In genomic region chr5:176536902-176537607, GRCh38 we compare ENCODE assay signal across 8 cellular contexts. TPM values are rescaled to one million over a fixed set of nuclear protein-coding genes. Genes with fewer than 3 reads are reported as not detected.
A peak's percentile ranks its signal among the peaks of the same experiment; 100 is the strongest.
DNase-seq lines count a peak whose midpoint lies in the region; ATAC-seq and TF ChIP-seq lines count a peak whose summit lies in the region.

RNF44 (minus strand) TSS chr5:176537402; CDS start chr5:176532472, 4,930 bp downstream.

- H3K27me3 ChIP-seq in PC-9 (ENCODE audit: insufficient read depth, low read depth) (no peaks in the 10 kb centered on the region), mucosa of rectum (ENCODE audit: control insufficient read depth in 2 of 2, insufficient read depth in 2 of 2, low read length in 2 of 2) (no peaks in the 10 kb centered on the region)

- H3K9ac ChIP-seq in mucosa of rectum (ENCODE audit: low read depth in 1 of 2, low read length in 2 of 2): peak within 1 kb of the TSS; percentile 91 to 98

- TF ChIP-seq POLR2A in erythroblast (IDR thresholded peaks at IDR 0.05; ENCODE audit: low read length): peak; percentile 45

- H3K4me1 ChIP-seq in PC-9 (replicated peaks; ENCODE audit: insufficient read depth) (peaks cover 26% of the 10 kb centered on the region), mucosa of rectum (ENCODE audit: control insufficient read depth in 2 of 2, insufficient read depth in 2 of 2, low read length in 2 of 2) (peaks cover 53 to 56% of the 10 kb centered on the region in 2 donors)

- H3K27ac ChIP-seq in PC-9 (peak within 1 kb of the TSS; percentile 79), mucosa of rectum (ENCODE audit: low read depth in 2 of 2, low read length in 2 of 2) (peak within 1 kb of the TSS; percentile 99 to 100)

- H3K36me3 ChIP-seq in PC-9 (ENCODE audit: low read depth) (no peaks in the 10 kb centered on the region), mucosa of rectum (ENCODE audit: control insufficient read depth in 2 of 2, insufficient read depth in 2 of 2, low read length in 2 of 2) (peaks cover 0 to 3% of the 10 kb centered on the region in 2 donors)

- POLR2A ChIA-PET in PC-9 (lab: Charles Lee; ENCODE audit: unreplicated experiment): interaction anchor here (0.6 to 1.1 kb wide), 7 partner anchors 12 to 993 kb away, joined by 3 to 16 read pairs (median 4); partner anchors contain the start of gene CDHR2

- peak; percentile 52 for ATAC-seq in GM21723 (IDR thresholded peaks at IDR 0.05; ENCODE audit: unreplicated experiment)

- BruUV-seq in PC-9 (replicated peaks; lab: Mats Ljungman, UMichigan): no TSS peak

- peak within 1 kb of the TSS; percentile 91 for H3K4me2 ChIP-seq in PC-9

- peaks cover 45% of the 10 kb centered on the region for H3K79me2 ChIP-seq in PC-9 (ENCODE audit: low read depth)

- intact Hi-C loops in PC-9 (cut with micrococcal nuclease; ENCODE audit: unreplicated experiment): loop anchor here (1.0 to 10.0 kb wide), 6 partner anchors 90 to 468 kb away; partner anchors contain the start of genes CLTB, HIGD2A, NOP16 and TSPAN17

- no peaks in the 10 kb centered on the region for H3K9me3 ChIP-seq in PC-9 (ENCODE audit: insufficient read depth, low read depth)
- no peaks in the 10 kb centered on the region for H3K9me3 ChIP-seq in mucosa of rectum (ENCODE audit: control insufficient read depth in 2 of 2, low read length in 2 of 2)

- no peaks in the 10 kb centered on the region for H3K9me2 ChIP-seq in PC-9 (ENCODE audit: insufficient read depth)

- CTCF ChIA-PET in PC-9 (lab: Charles Lee): interaction anchor here (0.5 to 1.2 kb wide), 7 partner anchors 22 to 833 kb away, joined by 3 to 8 read pairs (median 3); no protein-coding TSS in a partner anchor

- TF ChIP-seq CTCF in PC-9 (conservative IDR thresholded peaks at IDR 0.05): no peak

- peaks cover 32% of the 10 kb centered on the region for H4K20me1 ChIP-seq in PC-9 (ENCODE audit: insufficient read depth)

- H3K4me3 ChIP-seq in PC-9 (peak within 1 kb of the TSS; percentile 99), mucosa of rectum (ENCODE audit: low read length in 2 of 2) (peak within 1 kb of the TSS; percentile 93 to 98)

- DNase-seq in DMS53 (lab: John Stamatoyannopoulos, UW): peak; percentile 99
- DNase-seq in KBM-7: peak; percentile 99
- DNase-seq in PC-9: peak; percentile 89 to 99
- peak; percentile 99 for DNase-seq in activated T-cell treated with anti-CD3 and anti-CD28 coated beads, Interleukin-2, amount 50 U/mL, for 1 hour
- peak; percentile 98 for DNase-seq in erythroblast (lab: John Stamatoyannopoulos, UW)
- peak; percentile 94 to 98 for DNase-seq in stimulated activated CD8-positive, alpha-beta memory T cell treated with anti-CD3 and anti-CD28 coated beads, Interleukin-4, amount 100 ng/mL, for 4 hours (ENCODE audit: low read depth in 2 of 2, low spot score in 1 of 2)

- H3F3A ChIP-seq in PC-9 (ENCODE audit: insufficient read depth, low read depth): peaks cover 27% of the 10 kb centered on the region

- peak within 1 kb of the TSS; percentile 99 for H2AFZ ChIP-seq in PC-9

- in situ Hi-C loops in KBM-7 (cut with MboI; ENCODE audit: low pct_unique_long_range_greater_than_20kb, low sequenced_read_pairs): no loop called here

RNA-seq across cellular contexts. Expression of gene RNF44, which starts in this region (rescaled TPM):
- total RNA-seq in PC-9 (2021): 87.4 and 94.2 TPM in 2 replicates

Comparison
In these comparisons a context has a peak if more than half of its experiments do, and no peak if none do; other contexts are left out.
1. Peak in every context shown above with its lines: DNase-seq, ATAC-seq, H3K4me3 ChIP-seq and H3K27ac ChIP-seq.